ENCODE assay signal across 14 cellular contexts in genomic region chr9:36884721-36885120, GRCh38.
DNase-seq lines count a peak whose midpoint lies in the region; ATAC-seq, FAIRE-seq and TF ChIP-seq lines count a peak whose summit lies in the region.
"Had no signal": no experiment of that assay in that cellular context is flagged by ENCODE, and none has a peak within 500 bp of the region (broad histone marks: within the 10 kb centered on the region; RNA-seq: fewer than 3 reads in every experiment).

No MANE protein-coding gene starts in this region.

- H3K36me3 Mint-ChIP-seq in CD14-positive monocyte, result no peaks in the 10 kb centered on the region
- H3K36me3 Mint-ChIP-seq in stimulated activated naive B cell treated with anti-CD40 and anti-IgM and Interleukin-4, amounts not matched to agents 10 μg/mL and 1 μg/mL and 100 μg/mL, for 72 hours, result peaks cover 46 to 59% of the 10 kb centered on the region in 2 donors

- H2AFZ ChIP-seq in neuronal stem cell (ENCODE audit: low read length), result no peak overlapping the region

- H3K9me3 ChIP-seq in neuronal stem cell (replicated peaks in 1 of 2; ENCODE audit: control insufficient read depth in 2 of 2, insufficient read depth in 1 of 2, low read depth in 1 of 2, low read length in 2 of 2), result no peaks in the 10 kb centered on the region
- H3K9me3 ChIP-seq: BE2C, Caco-2, HAP-1 had no signal

- no peak overlapping the region for H3K9ac ChIP-seq in neuronal stem cell (ENCODE audit: low read depth, low read length, poor library complexity)

- peaks cover 9 to 13% of the 10 kb centered on the region in 2 donors for H3K4me1 ChIP-seq in neuronal stem cell (ENCODE audit: control insufficient read depth in 2 of 2, insufficient read depth in 1 of 2, low read depth in 1 of 2, low read length in 2 of 2)
- H3K4me1 ChIP-seq: BE2C, Caco-2, HAP-1 had no signal

- H3K4ac ChIP-seq in neuronal stem cell (ENCODE audit: low read length), result no peak overlapping the region

- DNase-seq in CD14-positive monocyte (ENCODE audit: low spot score) (peak; percentile 22), bronchial epithelial cell (ENCODE audit: low read depth) (no peak), neuronal stem cell (ENCODE audit: low spot score) (no peak), activated gamma-delta T cell treated with Interleukin-2 at 50 U/mL for 16 hours (no peak)
- DNase-seq in stimulated activated naive B cell treated with anti-CD40 and anti-IgM and Interleukin-4, amounts not matched to agents 10 μg/mL and 1 μg/mL and 100 μg/mL, for 72 hours, result no peak
- no peak for DNase-seq in activated CD8-positive, alpha-beta memory T cell treated with anti-CD3 and anti-CD28 coated beads, Interleukin-2, amount 50 U/mL, for 4 hours
- DNase-seq: BE2C; C1 segment of cervical spinal cord; Caco-2; CD4-positive, alpha-beta T cell had no signal

- no peaks in the 10 kb centered on the region for H3K4me1 Mint-ChIP-seq in CD14-positive monocyte
- H3K4me1 Mint-ChIP-seq in stimulated activated naive B cell treated with anti-CD40 and anti-IgM and Interleukin-4, amounts not matched to agents 10 μg/mL and 1 μg/mL and 100 μg/mL, for 72 hours, result peaks cover 37 to 74% of the 10 kb centered on the region in 2 donors

- H4K8ac ChIP-seq in neuronal stem cell (ENCODE audit: low read depth, low read length), result no peak overlapping the region

- H3K9me3 Mint-ChIP-seq in CD14-positive monocyte, result peaks cover 0 to 4% (median 0%) of the 10 kb centered on the region in 7 donors
- no peaks in the 10 kb centered on the region for H3K9me3 Mint-ChIP-seq in stimulated activated naive B cell treated with anti-CD40 and anti-IgM and Interleukin-4, amounts not matched to agents 10 μg/mL and 1 μg/mL and 100 μg/mL, for 72 hours
- H3K9me3 Mint-ChIP-seq: CD4-positive, alpha-beta T cell had no signal

- no peak overlapping the region for H3K4me2 ChIP-seq in neuronal stem cell (ENCODE audit: insufficient read depth, low read length, poor library complexity, severe bottlenecking)

- H3K4me3 Mint-ChIP-seq in CD14-positive monocyte, result no peak overlapping the region
- H3K4me3 Mint-ChIP-seq in stimulated activated naive B cell treated with anti-CD40 and anti-IgM and Interleukin-4, amounts not matched to agents 10 μg/mL and 1 μg/mL and 100 μg/mL, for 72 hours, result no peak overlapping the region
- H3K4me3 Mint-ChIP-seq: CD4-positive, alpha-beta T cell had no signal

- H3K18ac ChIP-seq in neuronal stem cell (ENCODE audit: low read length), result peak overlapping the region; percentile 46

- no peak overlapping the region for H2BK5ac ChIP-seq in neuronal stem cell (ENCODE audit: low read length)

- H3K36me3 ChIP-seq in bronchial epithelial cell (ENCODE audit: control insufficient read depth, insufficient read depth, low read length), result no peaks in the 10 kb centered on the region
- peaks cover 0 to 17% of the 10 kb centered on the region in 2 donors for H3K36me3 ChIP-seq in neuronal stem cell (replicated peaks in 1 of 2; ENCODE audit: control insufficient read depth in 2 of 2, insufficient read depth in 2 of 2, low read length in 2 of 2)
- H3K36me3 ChIP-seq: HAP-1 had no signal

- no peak overlapping the region for H2BK15ac ChIP-seq in neuronal stem cell (ENCODE audit: low read length)

- intact Hi-C loops in CD14-positive monocyte (cut with micrococcal nuclease), result no loop called here

- no CpG with 5 or more reads among the region's 6 CpGs for WGBS in neuronal stem cell (ENCODE audit: extremely low coverage in 2 of 2, insufficient read length in 2 of 2, insufficient replicate concordance in 1 of 2), 2 donors

- H3K27me3 ChIP-seq in bronchial epithelial cell (ENCODE audit: control insufficient read depth, insufficient read depth, low read length) (peaks cover 13% of the 10 kb centered on the region), neuronal stem cell (ENCODE audit: control insufficient read depth in 3 of 3, insufficient read depth in 3 of 3, low read depth in 1 of 3, low read length in 3 of 3) (peaks cover 0 to 2% (median 0%) of the 10 kb centered on the region in 3 experiments)
- H3K27me3 ChIP-seq: BE2C had no signal

- no peak overlapping the region for H3K27ac ChIP-seq in neuronal stem cell (replicated peaks; ENCODE audit: low read length)

- no peak overlapping the region for H2BK12ac ChIP-seq in neuronal stem cell (ENCODE audit: low read length)

- H3K14ac ChIP-seq in neuronal stem cell (ENCODE audit: low read length), result no peak overlapping the region

- no peak overlapping the region for H3K23ac ChIP-seq in neuronal stem cell (ENCODE audit: low read depth, low read length, poor library complexity)

- no peak overlapping the region for H2AK5ac ChIP-seq in neuronal stem cell (ENCODE audit: low read depth, low read length)

- TF ChIP-seq CTCF in CD14-positive monocyte (IDR thresholded peaks at IDR 0.05), result no peak
- TF ChIP-seq CTCF in bronchial epithelial cell (IDR thresholded peaks at IDR 0.05; ENCODE audit: insufficient read depth, low read length, severe bottlenecking), result no peak

- peaks cover 1 to 12% (median 10%) of the 10 kb centered on the region in 3 donors for H3K27me3 Mint-ChIP-seq in CD14-positive monocyte (ENCODE audit: low read depth in 3 of 3)
- H3K27me3 Mint-ChIP-seq in stimulated activated naive B cell treated with anti-CD40 and anti-IgM and Interleukin-4, amounts not matched to agents 10 μg/mL and 1 μg/mL and 100 μg/mL, for 72 hours, result no peaks in the 10 kb centered on the region

- H3K4me3 ChIP-seq in bronchial epithelial cell (ENCODE audit: low read depth, low read length) (no peak overlapping the region), neuronal stem cell (ENCODE audit: low read length in 2 of 2) (no peak overlapping the region)
- H3K4me3 ChIP-seq: HAP-1 had no signal

- H3K79me1 ChIP-seq in neuronal stem cell (ENCODE audit: low read depth, low read length), result no peaks in the 10 kb centered on the region

- H3K27ac Mint-ChIP-seq in CD14-positive monocyte, result no peak overlapping the region
- peak overlapping the region; percentile 90 for H3K27ac Mint-ChIP-seq in stimulated activated naive B cell treated with anti-CD40 and anti-IgM and Interleukin-4, amounts not matched to agents 10 μg/mL and 1 μg/mL and 100 μg/mL, for 72 hours
- H3K27ac Mint-ChIP-seq: CD4-positive, alpha-beta T cell had no signal

- no peak overlapping the region for H2BK120ac ChIP-seq in neuronal stem cell (ENCODE audit: low read depth, low read length)

- no peak for ATAC-seq in stimulated activated naive B cell treated with anti-CD40 and anti-IgM and Interleukin-4, amounts not matched to agents 10 μg/mL and 1 μg/mL and 100 μg/mL, for 72 hours (replicated peaks)
- no peak for ATAC-seq in GM21786 (IDR thresholded peaks at IDR 0.05; ENCODE audit: unreplicated experiment)

- H4K91ac ChIP-seq in neuronal stem cell (ENCODE audit: low read depth, low read length, poor library complexity), result no peak overlapping the region

- FAIRE-seq in bronchial epithelial cell (lab: Jason Lieb, UNC), result peak; percentile 7
- FAIRE-seq: G401.6, GM12892 had no signal
